8 cellular contexts compared by ENCODE assay signal in the genomic region with DNA sequence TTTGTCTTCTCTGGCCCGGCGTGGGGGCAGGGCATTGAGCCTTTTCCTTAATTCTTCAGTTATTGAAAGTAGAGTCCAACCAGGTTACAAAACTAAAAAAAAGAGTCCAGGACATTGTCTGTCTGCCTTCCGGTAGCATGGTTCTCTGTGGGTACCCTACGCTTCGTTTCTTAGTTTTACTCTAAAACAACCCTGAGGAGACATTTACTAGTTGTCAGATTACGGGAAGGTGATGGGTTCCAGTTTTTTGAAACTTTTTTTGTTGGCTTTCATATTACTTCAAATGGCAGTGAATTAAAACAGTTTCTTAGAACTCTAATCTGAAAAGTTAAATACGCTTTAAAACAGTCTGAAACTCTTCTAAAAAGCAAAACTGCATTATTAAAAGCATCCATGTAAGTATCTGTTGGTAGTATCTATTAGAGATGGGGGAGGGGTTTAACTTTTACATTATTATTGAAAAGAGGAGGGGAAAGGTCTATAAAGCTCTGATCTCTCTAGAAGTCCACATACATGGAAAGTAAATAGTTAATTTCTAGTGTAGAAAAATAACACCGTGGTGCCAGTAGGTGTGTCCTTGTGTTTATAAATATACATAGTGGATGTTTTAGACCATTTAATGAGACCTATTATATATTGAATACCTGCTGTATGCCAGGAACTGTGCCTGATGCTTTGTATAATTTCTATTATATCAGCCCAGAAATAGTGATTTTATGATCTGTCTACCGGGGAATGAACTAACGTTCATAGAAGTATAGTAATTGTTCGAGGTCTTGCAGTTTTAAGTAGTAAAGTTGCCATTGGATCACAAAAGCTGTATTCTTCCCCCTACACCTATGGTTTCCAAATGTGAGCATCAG. TPM values are rescaled to one million over a fixed set of nuclear protein-coding genes. Genes with fewer than 3 reads are reported as not detected.
DNase-seq lines count a peak whose midpoint lies in the region; ATAC-seq, FAIRE-seq and TF ChIP-seq lines count a peak whose summit lies in the region.

No MANE protein-coding gene starts in this region.

- peak overlapping the region; percentile 98 for H3K9ac ChIP-seq in HepG2 (ENCODE audit: insufficient read depth, low read depth, low read length)

- H3K4me3 ChIP-seq in GM08714 (ENCODE audit: low read length) = peak overlapping the region; percentile 71
- H3K4me3 ChIP-seq in body of pancreas = peak overlapping the region; percentile 47 to 60
- peak overlapping the region; percentile 85 to 94 (median 92) for H3K4me3 ChIP-seq in HepG2 (replicated peaks in 1 of 3; ENCODE audit: insufficient read depth in 1 of 3, low read depth in 2 of 3, low read length in 3 of 3)
- peak overlapping the region; percentile 98 for H3K4me3 ChIP-seq in thymus (ENCODE audit: low read length)

- no peaks in the 10 kb centered on the region for H3K9me3 ChIP-seq in body of pancreas
- no peaks in the 10 kb centered on the region for H3K9me3 ChIP-seq in HepG2 (ENCODE audit: low read length)
- H3K9me3 ChIP-seq in thymus (ENCODE audit: control insufficient read depth) = no peaks in the 10 kb centered on the region

- H3K27ac ChIP-seq in body of pancreas (peak overlapping the region; percentile 98 to 100 (median 100)), HepG2 (ENCODE audit: extremely low read length, insufficient read depth, low read length) (peak overlapping the region; percentile 98), thymus (ENCODE audit: low read depth) (peak overlapping the region; percentile 100)

- no peak for TF ChIP-seq RAD21 in HepG2 (CRISPR knock-in tag; IDR thresholded peaks at IDR 0.05)

- ATAC-seq in body of pancreas = no peak
- no peak for ATAC-seq in HepG2
- no peak for ATAC-seq in GM18520 (IDR thresholded peaks at IDR 0.05; ENCODE audit: unreplicated experiment)
- no peak for ATAC-seq in HG02884 (IDR thresholded peaks at IDR 0.05; ENCODE audit: unreplicated experiment)

- H3K4me1 ChIP-seq in body of pancreas (peaks cover 49% of the 10 kb centered on the region), HepG2 (ENCODE audit: insufficient read depth, low read length) (peaks cover 58% of the 10 kb centered on the region), thymus (ENCODE audit: control insufficient read depth, insufficient read depth, low read length) (peaks cover 7% of the 10 kb centered on the region)

- H3K36me3 ChIP-seq in body of pancreas (replicated peaks in 1 of 2; ENCODE audit: insufficient read depth in 1 of 2, low read depth in 2 of 2) (no peaks in the 10 kb centered on the region), HepG2 (replicated peaks in 1 of 2; ENCODE audit: control insufficient read depth in 1 of 2, insufficient read depth in 2 of 2, low read length in 2 of 2) (no peaks in the 10 kb centered on the region; a peak in 1 of 5 replicates), thymus (ENCODE audit: control insufficient read depth, insufficient read depth) (peaks cover 3% of the 10 kb centered on the region)

- TF ChIP-seq POLR2A in body of pancreas (IDR thresholded peaks at IDR 0.05) (no peak), HepG2 (IDR thresholded peaks at IDR 0.05; ENCODE audit: insufficient read depth in 1 of 2, low read depth in 2 of 2, low read length in 2 of 2) (peak in 1 of 2 experiments; percentile 48; a peak in 2 of 4 replicates)

- 0 to 1% methylated on average over 11 of the region's 11 CpGs for WGBS in body of pancreas, 2 donors
- 30% methylated on average over 10 of the region's 11 CpGs for whole genome bisulfite sequencing in HepG2 (ENCODE audit: low lambda C conversion rate)
- 3% methylated on average over 11 of the region's 11 CpGs for WGBS in thymus

- no peaks in the 10 kb centered on the region for H3K27me3 ChIP-seq in body of pancreas
- no peaks in the 10 kb centered on the region; a peak in 1 of 5 replicates for H3K27me3 ChIP-seq in HepG2 (ENCODE audit: control insufficient read depth in 1 of 2, insufficient read depth in 2 of 2, low read length in 2 of 2)
- H3K27me3 ChIP-seq in thymus (ENCODE audit: control insufficient read depth, insufficient read depth) = no peaks in the 10 kb centered on the region

- peaks cover 61% of the 10 kb centered on the region for H3K79me2 ChIP-seq in HepG2 (ENCODE audit: insufficient read depth, low read length)

- no peak overlapping the region for H2AFZ ChIP-seq in HepG2 (ENCODE audit: low read length)

- peaks cover 8% of the 10 kb centered on the region; the same call in 1 of the 2 replicates for H4K20me1 ChIP-seq in HepG2 (ENCODE audit: insufficient read depth, low read length)

- TF ChIP-seq CTCF in body of pancreas (IDR thresholded peaks at IDR 0.05) (no peak), HepG2 (CRISPR knock-in tag; IDR thresholded peaks at IDR 0.05) (no peak)

- no peak for FAIRE-seq in HepG2 (lab: Jason Lieb, UNC)

- intact Hi-C loops in body of pancreas (cut with DNase I) = no loop called here
- intact Hi-C loops in HepG2 (cut with micrococcal nuclease; ENCODE audit: unreplicated experiment) = loop anchor here (2.0 kb wide), 1 partner anchor 93 kb away; no protein-coding TSS in a partner anchor

- peak; percentile 71 for DNase-seq in NCI-H146 treated with DMSO at 0.1 percent for 48 hours (lab: John Stamatoyannopoulos, UW; ENCODE audit: unreplicated experiment)
- peak in 1 of 4 donors; percentile 69 for DNase-seq in body of pancreas
- no peak for DNase-seq in HepG2 (ENCODE audit: low spot score)
- DNase-seq in OCI-M2 (lab: John Stamatoyannopoulos, UW; ENCODE audit: unreplicated experiment) = no peak

- peak overlapping the region; percentile 78 for H3K4me2 ChIP-seq in HepG2 (ENCODE audit: low read depth, low read length)

- CTCF ChIA-PET in HepG2 (lab: Yijun Ruan, JAX; ENCODE audit: low intra/inter-chr PET ratio, low total read pairs) = no interaction called here

- in situ Hi-C loops in HepG2 (cut with HindIII; ENCODE audit: extremely low pct_ligation_motif_present, low pct_unique_long_range_greater_than_20kb) = loop anchor here (5.0 kb wide), 1 partner anchor 37 kb away; a partner anchor contains a TSS

- POLR2A ChIA-PET in HepG2 (lab: Yijun Ruan, JAX) = interaction anchor here (0.7 to 11.1 kb wide), 9 partner anchors 9 to 292 kb away, joined by 3 to 270 read pairs (median 4); a partner anchor contains a TSS

- BruUV-seq in HepG2 (replicated peaks; lab: Mats Ljungman, UMichigan) = TSS peak; percentile 64

- TF ChIP-seq EP300 in HepG2 (IDR thresholded peaks at IDR 0.05; ENCODE audit: low read depth in 2 of 2, low read length in 2 of 2) (no peak), HepG2 (CRISPR knock-in tag; IDR thresholded peaks at IDR 0.05; ENCODE audit: borderline replicate concordance) (no peak)

TF ChIP-seq in HepG2, 621 proteins besides CTCF, POLR2A, EP300 and RAD21 (continues in another document):
- TF ChIP-seq ZBTB7A (CRISPR knock-in tag; IDR thresholded peaks at IDR 0.05) (no peak), ZNF878 (CRISPR knock-in tag; IDR thresholded peaks at IDR 0.05) (no peak; the same call in 1 of the 2 replicates)

RNA-seq across cellular contexts. Expression of a gene that starts 2.3 kb away (rescaled TPM):
- total RNA-seq in body of pancreas (1 to 10 TPM; 6.9 to 8.6 TPM), HepG2 (2016; rRNA removed; fragmentation: Illumina TruSeq; extraction: Trizol) (5.0 and 6.8 TPM in 2 replicates)
- total RNA-seq in HepG2 (2016; cell fraction: cytosol; rRNA removed; fragmentation: Illumina TruSeq; extraction: Trizol; ENCODE audit: low read depth) = 1.6 and 1.9 TPM in 2 replicates
- total RNA-seq in HepG2 (2016; cell fraction: insoluble cytoplasmic fraction; rRNA removed; fragmentation: Illumina TruSeq; extraction: Trizol) = 4.5 and 6.4 TPM in 2 replicates
- total RNA-seq in HepG2 (2016; cell fraction: membrane; rRNA removed; fragmentation: Illumina TruSeq; extraction: Trizol) = 4.8 and 5.3 TPM in 2 replicates
- 4.9 and 6.1 TPM in 2 replicates for total RNA-seq in HepG2 (2016; cell fraction: nucleus; rRNA removed; fragmentation: Illumina TruSeq; extraction: Trizol)
- polyA plus RNA-seq in HepG2 (2011; rRNA removed) (11.1 and 13.5 TPM in 2 replicates), thymus (6.7 TPM)
- polyA plus RNA-seq in HepG2 (2011; cell fraction: cytosol; rRNA removed) = 9.5 and 11.4 TPM in 2 replicates
- 9.0 and 9.1 TPM in 2 replicates for polyA plus RNA-seq in HepG2 (2011; cell fraction: nucleus; rRNA removed)
- polyA plus RNA-seq in HepG2 (2012) = 7.3 and 7.8 TPM in 2 replicates
- polyA plus RNA-seq in HepG2 (2016; cell fraction: cytosol; fragmentation: Illumina TruSeq; extraction: Trizol; ENCODE audit: low read depth) = 0.24 and 0.26 TPM in 2 replicates
- polyA plus RNA-seq in HepG2 (2016; cell fraction: insoluble cytoplasmic fraction; fragmentation: Illumina TruSeq; extraction: Trizol; ENCODE audit: low read depth) = 5.3 and 6.6 TPM in 2 replicates
- 1.5 and 1.7 TPM in 2 replicates for polyA plus RNA-seq in HepG2 (2016; cell fraction: membrane; fragmentation: Illumina TruSeq; extraction: Trizol; ENCODE audit: low read depth)
- polyA plus RNA-seq in HepG2 (2016; cell fraction: nucleus; fragmentation: Illumina TruSeq; extraction: Trizol; ENCODE audit: insufficient read depth, low read depth) = 8.7 and 9.2 TPM in 2 replicates
- 16.6 and 32.3 TPM in 2 replicates for polyA minus RNA-seq in HepG2 (2011; rRNA and poly(A)+ RNA removed; ENCODE audit: low replicate concordance)
- 14.7 and 15.5 TPM in 2 replicates for polyA minus RNA-seq in HepG2 (2011; cell fraction: cytosol; rRNA and poly(A)+ RNA removed)
- 14.7 and 18.9 TPM in 2 replicates for polyA minus RNA-seq in HepG2 (2011; cell fraction: nucleus; rRNA and poly(A)+ RNA removed)

RNA-seq across cellular contexts. Expression of a gene that starts 38.2 kb away (rescaled TPM):
- total RNA-seq in body of pancreas = 10 to 100 TPM; 14.5 to 25.4 TPM
- 36.1 and 43.2 TPM in 2 replicates for total RNA-seq in HepG2 (2016; rRNA removed; fragmentation: Illumina TruSeq; extraction: Trizol)
- total RNA-seq in HepG2 (2016; cell fraction: cytosol; rRNA removed; fragmentation: Illumina TruSeq; extraction: Trizol; ENCODE audit: low read depth) = 13.4 and 14.0 TPM in 2 replicates
- 37.2 and 41.5 TPM in 2 replicates for total RNA-seq in HepG2 (2016; cell fraction: insoluble cytoplasmic fraction; rRNA removed; fragmentation: Illumina TruSeq; extraction: Trizol)
- total RNA-seq in HepG2 (2016; cell fraction: membrane; rRNA removed; fragmentation: Illumina TruSeq; extraction: Trizol) = 20.4 and 22.9 TPM in 2 replicates
- 17.5 and 20.0 TPM in 2 replicates for total RNA-seq in HepG2 (2016; cell fraction: nucleus; rRNA removed; fragmentation: Illumina TruSeq; extraction: Trizol)
- polyA plus RNA-seq in HepG2 (2011; rRNA removed) = 14.8 and 18.0 TPM in 2 replicates
- 14.9 and 15.6 TPM in 2 replicates for polyA plus RNA-seq in HepG2 (2011; cell fraction: cytosol; rRNA removed)
- 12.6 and 13.8 TPM in 2 replicates for polyA plus RNA-seq in HepG2 (2011; cell fraction: nucleus; rRNA removed)
- polyA plus RNA-seq in HepG2 (2012) = 12.0 and 15.3 TPM in 2 replicates
- polyA plus RNA-seq in HepG2 (2016; cell fraction: cytosol; fragmentation: Illumina TruSeq; extraction: Trizol; ENCODE audit: low read depth) = 5.2 and 5.5 TPM in 2 replicates
- 26.8 and 28.7 TPM in 2 replicates for polyA plus RNA-seq in HepG2 (2016; cell fraction: insoluble cytoplasmic fraction; fragmentation: Illumina TruSeq; extraction: Trizol; ENCODE audit: low read depth)
- 7.8 and 9.2 TPM in 2 replicates for polyA plus RNA-seq in HepG2 (2016; cell fraction: membrane; fragmentation: Illumina TruSeq; extraction: Trizol; ENCODE audit: low read depth)
- polyA plus RNA-seq in HepG2 (2016; cell fraction: nucleus; fragmentation: Illumina TruSeq; extraction: Trizol; ENCODE audit: insufficient read depth, low read depth) = 20.6 and 21.7 TPM in 2 replicates
- 10.7 and 14.8 TPM in 2 replicates for polyA minus RNA-seq in HepG2 (2011; rRNA and poly(A)+ RNA removed; ENCODE audit: low replicate concordance)
- 8.2 and 9.3 TPM in 2 replicates for polyA minus RNA-seq in HepG2 (2011; cell fraction: cytosol; rRNA and poly(A)+ RNA removed)
- polyA minus RNA-seq in HepG2 (2011; cell fraction: nucleus; rRNA and poly(A)+ RNA removed) = 7.6 and 7.7 TPM in 2 replicates
- polyA plus RNA-seq in thymus = 64.5 TPM
